1 cellular context compared by ENCODE assay signal in the genomic region with DNA sequence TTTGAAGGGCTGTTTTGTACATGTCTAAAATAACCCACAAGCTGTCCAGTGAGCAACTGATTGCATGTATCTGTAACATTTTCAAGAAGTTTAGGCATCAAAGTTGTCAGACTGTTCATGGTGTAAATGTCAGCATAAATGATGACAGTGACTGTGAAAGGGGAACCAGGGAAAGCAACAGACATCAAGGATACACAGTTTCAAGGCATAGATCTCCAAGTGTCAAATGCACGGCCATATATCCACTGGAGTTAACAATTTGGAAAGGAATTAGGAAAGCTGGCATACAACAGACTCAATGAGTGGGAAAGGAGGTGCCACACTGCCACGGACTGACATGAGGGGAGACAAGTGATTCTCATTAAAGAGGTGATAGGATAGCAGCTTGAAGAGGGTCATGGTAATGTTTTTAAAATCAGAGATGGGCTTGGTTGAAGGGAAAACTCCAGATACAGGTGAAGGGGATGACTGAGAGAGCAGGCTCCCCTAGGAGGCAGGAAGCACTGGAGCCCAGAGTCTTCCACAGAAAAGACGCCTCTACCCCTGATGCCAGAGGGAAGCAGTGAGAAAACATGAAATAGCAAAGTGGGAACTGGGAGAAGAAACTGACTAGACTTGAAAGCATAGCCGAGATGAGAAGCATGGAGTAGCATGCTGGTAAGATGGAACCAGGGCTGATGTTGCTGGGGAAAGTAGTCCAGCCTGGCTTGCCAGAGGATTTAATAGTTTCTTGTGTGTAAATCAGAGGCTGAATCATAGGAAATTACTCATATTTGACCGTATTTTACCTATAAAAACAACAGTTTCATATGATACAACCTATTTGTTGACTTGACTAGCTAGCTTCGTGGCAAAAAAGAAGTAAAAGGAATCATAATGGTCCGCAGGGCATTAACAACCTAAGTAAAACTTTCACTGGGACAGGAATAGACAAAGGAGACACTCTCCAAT.
A peak's percentile ranks its signal among the peaks of the same experiment; 100 is the strongest.
TF ChIP-seq lines count a peak whose summit lies in the region.

No MANE protein-coding gene starts in this region.

TF ChIP-seq in HEK293, 187 proteins besides CTCF, POLR2A, EP300 and RAD21:
- 0 out of 2 replicates have a peak, but pooled peaks have one; percentile 29 for TF ChIP-seq ZNF394 (tag by site-specific recombination; IDR thresholded peaks at IDR 0.05; ENCODE audit: borderline replicate concordance)
- TF ChIP-seq KLF7 (tag by site-specific recombination; IDR thresholded peaks at IDR 0.05; ENCODE audit: borderline replicate concordance) = no peak
